24 cellular contexts compared by ENCODE assay signal in the genomic region with DNA sequence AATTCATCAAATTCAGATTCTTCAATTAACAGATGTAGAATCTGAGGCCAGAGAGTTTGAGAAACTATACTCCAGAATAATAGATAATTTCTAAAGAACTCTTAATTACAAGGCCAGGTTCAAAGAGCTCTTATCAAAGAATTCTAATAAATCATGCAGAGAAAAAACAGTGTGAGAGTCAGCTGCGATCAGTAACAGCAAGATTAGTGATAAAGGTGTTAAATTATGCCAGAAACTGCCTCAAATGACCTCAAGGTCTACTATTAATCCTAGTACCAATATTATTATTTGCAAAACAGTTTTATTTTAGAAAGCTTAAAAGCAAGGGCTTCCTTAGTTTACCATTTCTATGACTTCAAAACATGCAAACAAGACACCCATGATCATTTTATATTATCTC.
"Had no signal": no experiment of that assay in that cellular context is flagged by ENCODE, and none has a peak within 500 bp of the region (broad histone marks: within the 10 kb centered on the region; RNA-seq: fewer than 3 reads in every experiment).

No MANE protein-coding gene starts in this region.

- H3K9me3 ChIP-seq: stomach, suprapubic skin, testis, thoracic aorta, thyroid gland, tibial artery, tibial nerve, transverse colon, upper lobe of left lung, upper lobe of right lung, uterus, vagina had no signal

- H3K4me3 ChIP-seq: stomach, suprapubic skin, testis, thoracic aorta, thyroid gland, tibial artery, tibial nerve, transverse colon, upper lobe of left lung, upper lobe of right lung, uterus, vagina had no signal

- H3K4me1 ChIP-seq: stomach, suprapubic skin, testis, thyroid gland, transverse colon, upper lobe of left lung, upper lobe of right lung, uterus, vagina had no signal

- H3K27me3 ChIP-seq: stomach, suprapubic skin, testis, thyroid gland, tibial artery, tibial nerve, transverse colon, upper lobe of left lung, upper lobe of right lung, uterus, vagina had no signal

- H3K27ac ChIP-seq: stomach, suprapubic skin, testis, thoracic aorta, thyroid gland, tibial artery, tibial nerve, transverse colon, upper lobe of left lung, upper lobe of right lung, uterus, vagina had no signal

- H3K36me3 ChIP-seq: stomach, suprapubic skin, thoracic aorta, thyroid gland, tibial artery, tibial nerve, transverse colon, upper lobe of left lung, upper lobe of right lung, uterus, vagina had no signal

- DNase-seq: stimulated activated CD4-positive, alpha-beta T cell treated with anti-CD3 and anti-CD28 coated beads, Interleukin-2, amount 100 ng/mL, for 48 hours; stimulated activated CD4-positive, alpha-beta T cell treated with anti-CD3 and anti-CD28 coated beads, Interleukin-4, amount 100 ng/mL, for 1 hour; stimulated activated CD4-positive, alpha-beta T cell treated with anti-CD3 and anti-CD28 coated beads, Interleukin-4, amount 100 ng/mL, for 24 hours; stimulated activated CD4-positive, alpha-beta T cell treated with anti-CD3 and anti-CD28 coated beads, Interleukin-4, amount 100 ng/mL, for 4 hours; stimulated activated CD8-positive, alpha-beta memory T cell treated with anti-CD3 and anti-CD28 coated beads, Interleukin-4, amount 100 ng/mL, for 48 hours; stimulated activated naive B cell treated with anti-CD40 and anti-IgM and Interleukin-4, amounts not matched to agents 10 μg/mL and 1 μg/mL and 100 μg/mL, for 72 hours; stimulated activated naive CD4-positive, alpha-beta T cell; stimulated activated naive CD4-positive, alpha-beta T cell treated with Interleukin-2 at 50 U/mL for 16 hours; stimulated activated naive CD8-positive, alpha-beta T cell treated with anti-CD3 and anti-CD28 coated beads, Interleukin-15, amount 100 ng/mL, for 72 hours; stimulated activated naive CD8-positive, alpha-beta T cell treated with anti-CD3 and anti-CD28 coated beads, Interleukin-15, Interleukin-2, amounts not matched to agents 100 U/mL and 50 U/mL, for 24 hours; stomach; substantia nigra; testis; thyroid gland; tibial artery; transverse colon; trophoblast cell; upper lobe of left lung; upper lobe of right lung; uterus had no signal
